15 cellular contexts compared by ENCODE assay signal in the genomic region with DNA sequence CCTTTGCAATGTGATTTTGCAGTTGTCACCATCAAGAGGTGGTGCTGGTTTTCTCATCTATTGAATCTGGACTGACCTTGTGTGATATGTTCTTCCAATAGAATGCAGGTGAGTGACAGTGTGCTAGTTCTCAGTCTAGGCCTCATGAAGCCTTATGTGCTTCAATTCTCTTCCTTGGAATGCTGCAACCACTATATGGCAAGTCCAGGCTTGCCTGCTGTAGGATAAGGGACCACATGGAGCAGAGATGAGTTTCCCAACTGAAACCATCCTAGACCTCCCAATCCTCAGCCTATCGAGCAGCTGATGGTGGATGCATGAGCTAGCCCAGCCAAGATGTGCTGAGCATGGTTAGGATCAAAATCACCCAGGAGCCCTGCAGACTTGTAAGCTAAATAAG. TPM values are rescaled to one million over a fixed set of nuclear protein-coding genes. Genes with fewer than 3 reads are reported as not detected.
A peak's percentile ranks its signal among the peaks of the same experiment; 100 is the strongest.
DNase-seq lines count a peak whose midpoint lies in the region; ATAC-seq, FAIRE-seq and TF ChIP-seq lines count a peak whose summit lies in the region.
"Had no signal": no experiment of that assay in that cellular context is flagged by ENCODE, and none has a peak within 500 bp of the region (broad histone marks: within the 10 kb centered on the region; RNA-seq: fewer than 3 reads in every experiment).

No MANE protein-coding gene starts in this region.

- no peak overlapping the region for H2BK15ac ChIP-seq in mesenchymal stem cell (ENCODE audit: low read depth, poor library complexity, severe bottlenecking)

- intact Hi-C loops in Caco-2 (cut with micrococcal nuclease; ENCODE audit: unreplicated experiment), result no loop called here

- no peaks in the 10 kb centered on the region for H3K9me3 ChIP-seq in Caco-2
- H3K9me3 ChIP-seq in mesenchymal stem cell (ENCODE audit: control insufficient read depth, low read length), result no peaks in the 10 kb centered on the region
- H3K9me3 ChIP-seq: SK-N-SH had no signal

- H3K9ac ChIP-seq in mesenchymal stem cell (ENCODE audit: low read length), result no peak overlapping the region
- H3K9ac ChIP-seq: SK-N-SH had no signal

- H4K91ac ChIP-seq in mesenchymal stem cell (ENCODE audit: low read length), result no peak overlapping the region

- no TSS peak for BruUV-seq in Caco-2 (replicated peaks; lab: Mats Ljungman, UMichigan)

- no peak overlapping the region for H3K4me3 Mint-ChIP-seq in Caco-2 (ENCODE audit: unreplicated experiment)
- H3K4me3 Mint-ChIP-seq in stimulated activated naive CD8-positive, alpha-beta T cell treated with anti-CD3 and anti-CD28 coated beads, Interleukin-15, amount 100 ng/mL, for 72 hours, result no peak overlapping the region
- H3K4me3 Mint-ChIP-seq: B cell had no signal

- H3K4me1 Mint-ChIP-seq in Caco-2 (ENCODE audit: low read depth, unreplicated experiment), result no peaks in the 10 kb centered on the region
- no peaks in the 10 kb centered on the region for H3K4me1 Mint-ChIP-seq in stimulated activated naive CD8-positive, alpha-beta T cell treated with anti-CD3 and anti-CD28 coated beads, Interleukin-15, amount 100 ng/mL, for 72 hours
- H3K4me1 Mint-ChIP-seq: B cell had no signal

- H4K8ac ChIP-seq in mesenchymal stem cell (ENCODE audit: low read length), result peak overlapping the region; percentile 66

- no peak overlapping the region for H2AK5ac ChIP-seq in mesenchymal stem cell (ENCODE audit: low read length, severe bottlenecking)

- no peak overlapping the region for H2BK120ac ChIP-seq in mesenchymal stem cell (ENCODE audit: low read depth, low read length)

- peak overlapping the region in 1 of 2 experiments; percentile 16 for H3K18ac ChIP-seq in mesenchymal stem cell (ENCODE audit: low read depth in 1 of 2, low read length in 2 of 2)

- no peak for TF ChIP-seq CTCF in Caco-2 (IDR thresholded peaks at IDR 0.05; ENCODE audit: insufficient read depth in 1 of 2, low read depth in 1 of 2, low read length in 1 of 2, severe bottlenecking in 1 of 2, unreplicated experiment in 1 of 2)
- TF ChIP-seq CTCF in bronchial epithelial cell (IDR thresholded peaks at IDR 0.05; ENCODE audit: insufficient read depth, low read length, severe bottlenecking), result no peak

- H3K79me1 ChIP-seq in mesenchymal stem cell (replicated peaks; ENCODE audit: low read length, poor library complexity, severe bottlenecking), result no peaks in the 10 kb centered on the region

- no peaks in the 10 kb centered on the region; the same call in 1 of the 2 replicates for H3K4me1 ChIP-seq in Caco-2
- H3K4me1 ChIP-seq in mesenchymal stem cell (ENCODE audit: control insufficient read depth, insufficient read depth, low read depth, low read length), result no peaks in the 10 kb centered on the region

- H3K27me3 Mint-ChIP-seq in Caco-2 (ENCODE audit: insufficient read depth, unreplicated experiment), result no peaks in the 10 kb centered on the region
- H3K27me3 Mint-ChIP-seq in stimulated activated naive CD8-positive, alpha-beta T cell treated with anti-CD3 and anti-CD28 coated beads, Interleukin-15, amount 100 ng/mL, for 72 hours, result no peaks in the 10 kb centered on the region
- H3K27me3 Mint-ChIP-seq: B cell had no signal

- no peak for ATAC-seq in stimulated activated naive CD8-positive, alpha-beta T cell treated with anti-CD3 and anti-CD28 coated beads, Interleukin-15, amount 100 ng/mL, for 72 hours
- ATAC-seq: GM12878 had no signal

- CTCF ChIA-PET in Caco-2 (lab: Charles Lee), result no interaction called here

- no peak overlapping the region for H3K27ac Mint-ChIP-seq in Caco-2 (ENCODE audit: unreplicated experiment)
- H3K27ac Mint-ChIP-seq in stimulated activated naive CD8-positive, alpha-beta T cell treated with anti-CD3 and anti-CD28 coated beads, Interleukin-15, amount 100 ng/mL, for 72 hours, result no peak overlapping the region
- H3K27ac Mint-ChIP-seq: B cell had no signal

- WGBS in mesenchymal stem cell, result 100% methylated on average over 1 of the region's 1 CpG

- no peaks in the 10 kb centered on the region for H3K27me3 ChIP-seq in Caco-2 (replicated peaks; ENCODE audit: control insufficient read depth, insufficient read depth, low read length)
- no peaks in the 10 kb centered on the region for H3K27me3 ChIP-seq in bronchial epithelial cell (ENCODE audit: control insufficient read depth, insufficient read depth, low read length)
- H3K27me3 ChIP-seq in mesenchymal stem cell (ENCODE audit: control insufficient read depth in 1 of 2, insufficient read depth in 1 of 2, low read length in 2 of 2), result no peaks in the 10 kb centered on the region

- FAIRE-seq in HTR-8/SVneo (lab: Jason Lieb, UNC) (peak; percentile 92), bronchial epithelial cell (lab: Jason Lieb, UNC) (no peak)
- FAIRE-seq: GM12878, RCC 7860 had no signal

- no peaks in the 10 kb centered on the region for H3K9me3 Mint-ChIP-seq in Caco-2 (ENCODE audit: unreplicated experiment)
- peaks cover 0 to 7% of the 10 kb centered on the region in 2 donors for H3K9me3 Mint-ChIP-seq in stimulated activated naive CD8-positive, alpha-beta T cell treated with anti-CD3 and anti-CD28 coated beads, Interleukin-15, amount 100 ng/mL, for 72 hours

- no peak overlapping the region for H2AFZ ChIP-seq in mesenchymal stem cell (ENCODE audit: low read depth, low read length)

- H3K36me3 Mint-ChIP-seq in Caco-2 (ENCODE audit: insufficient read depth, unreplicated experiment), result no peaks in the 10 kb centered on the region

- no peak overlapping the region for H2BK5ac ChIP-seq in mesenchymal stem cell (ENCODE audit: low read depth, low read length, poor library complexity, severe bottlenecking)

- no peak overlapping the region for H3K23ac ChIP-seq in mesenchymal stem cell (ENCODE audit: low read length in 2 of 2)

- H3K4me2 ChIP-seq in mesenchymal stem cell (ENCODE audit: low read length, poor library complexity, severe bottlenecking), result no peak overlapping the region
- H3K4me2 ChIP-seq: SK-N-SH had no signal

- no peak overlapping the region for H3K4ac ChIP-seq in mesenchymal stem cell (ENCODE audit: low read depth in 1 of 2, low read length in 2 of 2)

- H3K27ac ChIP-seq in mesenchymal stem cell (ENCODE audit: low read length, poor library complexity, severe bottlenecking), result no peak overlapping the region

- DNase-seq in Caco-2, result peak; percentile 11 to 44
- peak; percentile 46 for DNase-seq in HTR-8/SVneo (ENCODE audit: insufficient read length, low spot score)
- peak; percentile 73 for DNase-seq in bronchial epithelial cell (ENCODE audit: low read depth)
- DNase-seq in mesenchymal stem cell, result no peak
- no peak for DNase-seq in activated CD4-positive, alpha-beta T cell treated with anti-CD3 and anti-CD28 coated beads, Interleukin-2, amount 50 U/mL, for 48 hours
- no peak for DNase-seq in stimulated activated naive CD8-positive, alpha-beta T cell treated with anti-CD3 and anti-CD28 coated beads, Interleukin-15, amount 100 ng/mL, for 72 hours
- no peak for DNase-seq in NOMO-1 treated with dmso at 0.1 percent for 144 hours (lab: John Stamatoyannopoulos, UW; ENCODE audit: unreplicated experiment)
- DNase-seq: KBM-7, NCI-H1436 treated with DMSO at 0.1 percent for 48 hours, NCI-H2029 treated with DMSO at 0.1 percent for 48 hours, SHP77 treated with DMSO at 0.1 percent for 48 hours, SK-N-SH had no signal

- no peak overlapping the region for H3K4me3 ChIP-seq in Caco-2 (ENCODE audit: low read depth, low read length)
- no peak overlapping the region for H3K4me3 ChIP-seq in bronchial epithelial cell (ENCODE audit: low read depth, low read length)
- H3K4me3 ChIP-seq in mesenchymal stem cell (ENCODE audit: insufficient read depth in 1 of 2, low read depth in 1 of 2, low read length in 2 of 2), result no peak overlapping the region
- H3K4me3 ChIP-seq: GM12878 had no signal

- H3K14ac ChIP-seq in mesenchymal stem cell (ENCODE audit: low read length in 2 of 2), result no peak overlapping the region

- no peak overlapping the region for H2BK12ac ChIP-seq in mesenchymal stem cell (ENCODE audit: low read length in 2 of 2)

- H3K36me3 ChIP-seq in Caco-2 (ENCODE audit: control insufficient read depth, insufficient read depth, low read length) (no peaks in the 10 kb centered on the region), bronchial epithelial cell (ENCODE audit: control insufficient read depth, insufficient read depth, low read length) (no peaks in the 10 kb centered on the region), mesenchymal stem cell (ENCODE audit: control insufficient read depth in 1 of 2, insufficient read depth in 2 of 2, low read depth in 1 of 2, low read length in 2 of 2) (no peaks in the 10 kb centered on the region)

- POLR2A ChIA-PET in Caco-2 (lab: Charles Lee), result no interaction called here

RNA-seq across cellular contexts. Expression of gene ARHGAP21, which starts 32.6 kb away (rescaled TPM):
- total RNA-seq in Caco-2 (2022), result 99.1 and 103 TPM in 2 replicates
- total RNA-seq in bronchial epithelial cell, result 62.1 and 80.6 TPM in 2 replicates
- 36.6 TPM for polyA plus RNA-seq in mesenchymal stem cell (2013, experiment 1 of 2)
- 35.0 TPM for polyA plus RNA-seq in mesenchymal stem cell (2013, experiment 2 of 2)

Comparison
In these comparisons a context has a peak if more than half of its experiments do, and no peak if none do; other contexts are left out.
1. DNase-seq: peak in Caco-2 (2 of 2), HTR-8/SVneo (single experiment) and bronchial epithelial cell (single experiment); none in mesenchymal stem cell (single experiment), activated CD4-positive, alpha-beta T cell treated with anti-CD3 and anti-CD28 coated beads, Interleukin-2, amount 50 U/mL, for 48 hours (0 of 2), stimulated activated naive CD8-positive, alpha-beta T cell treated with anti-CD3 and anti-CD28 coated beads, Interleukin-15, amount 100 ng/mL, for 72 hours (0 of 2) and NOMO-1 treated with dmso at 0.1 percent for 144 hours (single experiment).